In the genomic region with DNA sequence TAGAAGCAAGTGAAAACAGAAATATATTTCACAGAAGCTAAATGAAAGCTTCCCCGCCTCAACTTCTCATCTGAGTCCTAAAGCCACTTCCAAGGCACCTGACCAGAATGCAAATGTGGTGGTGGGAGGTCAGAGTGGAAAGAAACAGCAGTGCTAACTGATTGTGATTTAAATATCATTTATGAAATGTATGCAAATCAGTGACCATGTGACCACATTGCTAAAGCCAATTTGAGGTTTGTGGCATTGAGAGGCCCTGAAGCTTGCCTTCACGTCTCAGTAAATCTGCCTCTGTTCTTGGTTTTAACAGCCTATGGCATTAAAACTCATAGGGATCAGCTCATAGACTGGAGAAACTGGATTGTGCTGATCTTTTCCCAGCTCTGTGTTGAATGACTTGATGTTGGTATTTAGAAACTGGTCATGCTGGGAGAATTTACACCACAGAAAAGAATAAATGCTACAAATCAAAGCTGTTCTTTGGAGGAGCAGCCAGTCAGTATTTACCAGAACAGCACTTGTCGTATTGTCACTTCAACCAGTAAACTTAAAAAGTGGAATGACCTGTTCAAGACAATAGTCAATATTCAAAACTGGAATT, we compare ENCODE assay signal across 20 cellular contexts.
A peak's percentile ranks its signal among the peaks of the same experiment; 100 is the strongest.
DNase-seq lines count a peak whose midpoint lies in the region; ATAC-seq and TF ChIP-seq lines count a peak whose summit lies in the region.
"Had no signal": no experiment of that assay in that cellular context is flagged by ENCODE, and none has a peak within 500 bp of the region (broad histone marks: within the 10 kb centered on the region; RNA-seq: fewer than 3 reads in every experiment).

No MANE protein-coding gene starts in this region.

- H3K36me3 Mint-ChIP-seq in nephron progenitor cell (ENCODE audit: low read depth), result no peaks in the 10 kb centered on the region
- H3K36me3 Mint-ChIP-seq: activated naive CD4-positive, alpha-beta T cell treated with anti-CD3 and anti-CD28 coated beads, Interleukin-2, amount 50 U/mL, for 72 hours had no signal

- H3K27ac Mint-ChIP-seq in nephron progenitor cell, result no peak overlapping the region
- H3K27ac Mint-ChIP-seq: activated naive CD4-positive, alpha-beta T cell treated with anti-CD3 and anti-CD28 coated beads, Interleukin-2, amount 50 U/mL, for 72 hours; progenitor cell of endocrine pancreas had no signal

- intact Hi-C loops in aorta (cut with DNase I), result no loop called here

- H3K27ac ChIP-seq in mesenchymal stem cell (ENCODE audit: low read length, poor library complexity, severe bottlenecking), result no peak overlapping the region
- H3K27ac ChIP-seq in aorta (ENCODE audit: low read depth in 1 of 2, low read length in 2 of 2), result no peak overlapping the region
- H3K27ac ChIP-seq: brain microvascular endothelial cell, C4-2B, PC-9, tibial nerve had no signal

- H2BK5ac ChIP-seq in mesenchymal stem cell (ENCODE audit: low read depth, low read length, poor library complexity, severe bottlenecking), result no peak overlapping the region

- TF ChIP-seq CTCF in nephron progenitor cell (IDR thresholded peaks at IDR 0.05), result no peak

- ATAC-seq in GM18502 (IDR thresholded peaks at IDR 0.05; ENCODE audit: poor library complexity, unreplicated experiment), result peak; percentile 42
- ATAC-seq in HG02763 (IDR thresholded peaks at IDR 0.05; ENCODE audit: unreplicated experiment), result peak; percentile 77
- no peak for ATAC-seq in aorta (ENCODE audit: low FRiP score)
- ATAC-seq in activated CD4-positive, CD25-positive, alpha-beta regulatory T cell treated with anti-CD3 and anti-CD28 coated beads, Interleukin-2, amount 50 U/mL, for 24 hours, result no peak
- ATAC-seq: activated naive CD4-positive, alpha-beta T cell treated with anti-CD3 and anti-CD28 coated beads, Interleukin-2, amount 50 U/mL, for 72 hours had no signal

- H3K9ac ChIP-seq in mesenchymal stem cell (ENCODE audit: low read length), result no peak overlapping the region

- DNase-seq in NAMALWA (ENCODE audit: low spot score) (peak; percentile 59), mesenchymal stem cell (peak; percentile 16), foreskin melanocyte (no peak), aorta (no peak), nephron progenitor cell (no peak)
- DNase-seq: activated CD4-positive, alpha-beta T cell treated with anti-CD3 and anti-CD28 coated beads for 48 hours; brain microvascular endothelial cell; cortex of kidney; NCI-H187 treated with DMSO at 0.1 percent for 48 hours; NCI-H524; PC-9; T-helper 9 cell had no signal

- H3K14ac ChIP-seq in mesenchymal stem cell (ENCODE audit: low read length in 2 of 2), result no peak overlapping the region

- no peak overlapping the region for H3K4ac ChIP-seq in mesenchymal stem cell (ENCODE audit: low read depth in 1 of 2, low read length in 2 of 2)

- H3K23ac ChIP-seq in mesenchymal stem cell (ENCODE audit: low read length in 2 of 2), result no peak overlapping the region

- H3K4me3 ChIP-seq in mesenchymal stem cell (ENCODE audit: insufficient read depth in 1 of 2, low read depth in 1 of 2, low read length in 2 of 2) (no peak overlapping the region), aorta (ENCODE audit: low read length in 2 of 2) (no peak overlapping the region)
- H3K4me3 ChIP-seq: HAP-1, PC-9, tibial nerve had no signal

- no peaks in the 10 kb centered on the region for H3K79me1 ChIP-seq in mesenchymal stem cell (replicated peaks; ENCODE audit: low read length, poor library complexity, severe bottlenecking)

- H2BK120ac ChIP-seq in mesenchymal stem cell (ENCODE audit: low read depth, low read length), result no peak overlapping the region

- H3K9me3 Mint-ChIP-seq in nephron progenitor cell, result no peaks in the 10 kb centered on the region

- no peak overlapping the region for H3K4me2 ChIP-seq in mesenchymal stem cell (ENCODE audit: low read length, poor library complexity, severe bottlenecking)
- H3K4me2 ChIP-seq: PC-9 had no signal

- H4K8ac ChIP-seq in mesenchymal stem cell (ENCODE audit: low read length), result no peak overlapping the region

- no peak overlapping the region for H2AK5ac ChIP-seq in mesenchymal stem cell (ENCODE audit: low read length, severe bottlenecking)

- H3K36me3 ChIP-seq in mesenchymal stem cell (ENCODE audit: control insufficient read depth in 1 of 2, insufficient read depth in 2 of 2, low read depth in 1 of 2, low read length in 2 of 2) (no peaks in the 10 kb centered on the region), aorta (ENCODE audit: control insufficient read depth in 1 of 2, insufficient read depth in 2 of 2, low read length in 1 of 2) (no peaks in the 10 kb centered on the region)
- H3K36me3 ChIP-seq: brain microvascular endothelial cell, HAP-1, tibial nerve had no signal

- H3K27me3 ChIP-seq in mesenchymal stem cell (ENCODE audit: control insufficient read depth in 1 of 2, insufficient read depth in 1 of 2, low read length in 2 of 2), result no peaks in the 10 kb centered on the region
- no peaks in the 10 kb centered on the region for H3K27me3 ChIP-seq in aorta (ENCODE audit: control insufficient read depth in 1 of 2, insufficient read depth in 2 of 2, low read length in 1 of 2)
- H3K27me3 ChIP-seq: brain microvascular endothelial cell, tibial nerve had no signal

- H3K9me3 ChIP-seq in mesenchymal stem cell (ENCODE audit: control insufficient read depth, low read length) (no peaks in the 10 kb centered on the region), aorta (ENCODE audit: control insufficient read depth, low read length) (no peaks in the 10 kb centered on the region)
- H3K9me3 ChIP-seq: HAP-1, tibial nerve had no signal

- H2BK12ac ChIP-seq in mesenchymal stem cell (ENCODE audit: low read length in 2 of 2), result no peak overlapping the region

- WGBS in mesenchymal stem cell, result 98% methylated on average over 3 of the region's 3 CpGs
- WGBS in aorta, 2 donors, result 94 to 95% methylated on average over 3 of the region's 3 CpGs

- no peak overlapping the region for H2AFZ ChIP-seq in mesenchymal stem cell (ENCODE audit: low read depth, low read length)
- H2AFZ ChIP-seq: PC-9 had no signal

- no peak overlapping the region for H3K18ac ChIP-seq in mesenchymal stem cell (ENCODE audit: low read depth in 1 of 2, low read length in 2 of 2)

- H3K4me1 ChIP-seq in mesenchymal stem cell (ENCODE audit: control insufficient read depth, insufficient read depth, low read depth, low read length), result no peaks in the 10 kb centered on the region
- H3K4me1 ChIP-seq in aorta (ENCODE audit: control insufficient read depth in 1 of 2, insufficient read depth in 2 of 2, low read length in 2 of 2), result no peaks in the 10 kb centered on the region
- H3K4me1 ChIP-seq: HAP-1, tibial nerve had no signal

- H2BK15ac ChIP-seq in mesenchymal stem cell (ENCODE audit: low read depth, poor library complexity, severe bottlenecking), result no peak overlapping the region

- no peaks in the 10 kb centered on the region for H3K4me1 Mint-ChIP-seq in nephron progenitor cell

- H4K91ac ChIP-seq in mesenchymal stem cell (ENCODE audit: low read length), result no peak overlapping the region

- no peak overlapping the region for H3K4me3 Mint-ChIP-seq in nephron progenitor cell

- H3K27me3 Mint-ChIP-seq in nephron progenitor cell (ENCODE audit: low read depth, poor library complexity), result no peaks in the 10 kb centered on the region
- H3K27me3 Mint-ChIP-seq: progenitor cell of endocrine pancreas had no signal

Comparison
In these comparisons a context has a peak if more than half of its experiments do, and no peak if none do; other contexts are left out.
1. ATAC-seq: peak in GM18502 (single experiment) and HG02763 (single experiment); none in aorta (single experiment) and activated CD4-positive, CD25-positive, alpha-beta regulatory T cell treated with anti-CD3 and anti-CD28 coated beads, Interleukin-2, amount 50 U/mL, for 24 hours (0 of 2).
2. DNase-seq: peak in NAMALWA (single experiment) and mesenchymal stem cell (single experiment); none in foreskin melanocyte (single experiment), aorta (0 of 2) and nephron progenitor cell (single experiment).